Comparison of ENCODE assay signal across 8 cellular contexts in the genomic region with DNA sequence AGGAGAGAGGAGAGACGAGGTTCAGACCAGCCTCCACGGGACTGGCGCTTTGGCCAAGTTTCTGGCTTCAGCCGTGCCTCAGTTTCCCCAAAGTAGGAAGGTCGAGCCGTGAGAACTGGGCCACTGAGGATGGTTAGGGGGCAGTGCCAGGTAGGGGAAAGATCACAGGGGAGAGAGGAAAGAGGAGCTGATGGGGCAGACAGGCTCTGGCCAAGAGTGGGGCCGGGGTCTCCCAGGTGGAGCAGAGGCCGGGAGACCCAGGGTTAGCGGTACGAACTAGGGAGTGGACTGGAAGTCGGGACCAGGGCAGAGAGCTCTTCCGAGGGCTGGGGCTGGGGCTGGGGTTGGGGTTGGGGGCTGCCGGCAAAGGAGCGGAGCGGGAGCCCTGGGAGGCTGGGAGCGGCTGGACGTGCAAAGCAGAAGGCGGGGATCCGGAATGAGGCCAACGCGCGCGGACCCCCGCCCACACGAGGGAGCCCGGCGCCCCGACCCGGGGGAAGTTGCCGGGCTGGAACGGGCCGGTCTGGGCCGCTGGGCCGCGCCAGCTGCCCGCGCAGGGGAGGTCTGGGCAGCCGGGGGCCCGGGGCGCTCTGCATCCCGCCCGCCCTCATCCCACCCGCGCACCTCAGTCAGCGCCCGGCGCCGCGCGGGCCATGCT. TPM values are rescaled to one million over a fixed set of nuclear protein-coding genes. Genes with fewer than 3 reads are reported as not detected.
A peak's percentile ranks its signal among the peaks of the same experiment; 100 is the strongest.
DNase-seq lines count a peak whose midpoint lies in the region; ATAC-seq and TF ChIP-seq lines count a peak whose summit lies in the region.

No MANE protein-coding gene starts in this region.

- TF ChIP-seq CTCF in HL-60 (IDR thresholded peaks at IDR 0.05; ENCODE audit: insufficient read depth, low read length) (no peak), MCF 10A (IDR thresholded peaks at IDR 0.05; ENCODE audit: unreplicated experiment) (no peak)

- no peaks in the 10 kb centered on the region for H3K27me3 Mint-ChIP-seq in MCF 10A (ENCODE audit: insufficient read depth, unreplicated experiment)

- no TSS peak for BruUV-seq in MCF 10A (replicated peaks; lab: Mats Ljungman, UMichigan)

- POLR2A ChIA-PET in MCF 10A (lab: Yijun Ruan, JAX), result interaction anchor here (0.6 to 3.9 kb wide), 6 partner anchors 10 to 91 kb away, joined by 3 to 25 read pairs (median 4); a partner anchor contains a TSS

- H3K27ac ChIP-seq in HL-60 (replicated peaks) (peak overlapping the region; percentile 18; the same call in 1 of the 2 replicates), urinary bladder (ENCODE audit: low read depth) (no peak overlapping the region)

- no peaks in the 10 kb centered on the region for H3K27me3 ChIP-seq in HL-60 (ENCODE audit: insufficient read depth, poor library complexity, severe bottlenecking)

- no peaks in the 10 kb centered on the region for H3K36me3 Mint-ChIP-seq in MCF 10A (ENCODE audit: insufficient read depth, unreplicated experiment)

- peak overlapping the region; percentile 76 for H3K4me3 Mint-ChIP-seq in MCF 10A (ENCODE audit: unreplicated experiment)

- no peaks in the 10 kb centered on the region for H3K9me3 Mint-ChIP-seq in MCF 10A (ENCODE audit: unreplicated experiment)

- H3K4me3 ChIP-seq in GM08714 (ENCODE audit: low read length) (peak overlapping the region; percentile 92), HL-60 (replicated peaks; ENCODE audit: insufficient read depth, low read length) (peak overlapping the region; percentile 75), urinary bladder (ENCODE audit: low read depth, low read length) (peak overlapping the region; percentile 83)

- WGBS in urinary bladder, result under 1% methylated on average over 50 of the region's 50 CpGs

- peaks cover 12% of the 10 kb centered on the region for H3K4me1 Mint-ChIP-seq in MCF 10A (ENCODE audit: insufficient read depth, unreplicated experiment)

- no peak for ATAC-seq in HG02588 (IDR thresholded peaks at IDR 0.05; ENCODE audit: unreplicated experiment)

- CTCF ChIA-PET in MCF 10A (lab: Yijun Ruan, JAX), result interaction anchor here (0.6 to 0.9 kb wide), 3 partner anchors 16 to 68 kb away, joined by 3 read pairs; no protein-coding TSS in a partner anchor

- no peaks in the 10 kb centered on the region for H3K4me1 ChIP-seq in urinary bladder (ENCODE audit: insufficient read depth)

- H3K27ac Mint-ChIP-seq in MCF 10A (ENCODE audit: low read depth, unreplicated experiment), result peak overlapping the region; percentile 8

- intact Hi-C loops in MCF 10A (cut with micrococcal nuclease), result no loop called here

- DNase-seq in HL-60 (ENCODE audit: low read depth in 1 of 2, low spot score in 1 of 2) (no peak), MCF 10A (ENCODE audit: unreplicated experiment) (no peak), lung microvascular endothelial cell (ENCODE audit: low read depth in 2 of 2) (peak; percentile 25 to 44), RKO (ENCODE audit: low spot score) (no peak), globus pallidus (ENCODE audit: low spot score) (no peak)

- H3K36me3 ChIP-seq in urinary bladder (ENCODE audit: insufficient read depth), result no peaks in the 10 kb centered on the region

RNA-seq across cellular contexts. Expression of a gene that starts 0.4 kb away (rescaled TPM):
- total RNA-seq in MCF 10A (2022) (7.7 and 10.3 TPM in 2 replicates), lung microvascular endothelial cell (29.0 and 37.9 TPM in 2 replicates), urinary bladder (30.5 TPM)
- 19.3 TPM for polyA plus RNA-seq in urinary bladder

RNA-seq across cellular contexts. Expression of a gene that starts 15.9 kb away (rescaled TPM):
- total RNA-seq in MCF 10A (2022) (13.7 and 19.0 TPM in 2 replicates), lung microvascular endothelial cell (6.8 and 9.7 TPM in 2 replicates), urinary bladder (7.6 TPM)
- 11.0 TPM for polyA plus RNA-seq in urinary bladder

Comparison
In these comparisons a context has a peak if more than half of its experiments do, and no peak if none do; other contexts are left out.
1. DNase-seq: peak in lung microvascular endothelial cell (2 of 2); none in HL-60 (0 of 2), MCF 10A (single experiment), RKO (single experiment) and globus pallidus (single experiment).
2. Peak in every context shown above with its lines, with median percentiles within 50 percentile points of each other: H3K4me3 ChIP-seq.